Comparison of ENCODE assay signal across 14 cellular contexts in genomic region chr21:43619856-43620255, GRCh38. TPM values are rescaled to one million over a fixed set of nuclear protein-coding genes. Genes with fewer than 3 reads are reported as not detected.
DNase-seq lines count a peak whose midpoint lies in the region; FAIRE-seq and TF ChIP-seq lines count a peak whose summit lies in the region.
"Had no signal": no experiment of that assay in that cellular context is flagged by ENCODE, and none has a peak within 500 bp of the region (broad histone marks: within the 10 kb centered on the region; RNA-seq: fewer than 3 reads in every experiment).

No MANE protein-coding gene starts in this region.

- no peak for TF ChIP-seq EP300 in tibial nerve (IDR thresholded peaks at IDR 0.05)

- DNase-seq in AG04450 (ENCODE audit: low read depth, low spot score) (no peak), HT1080 (ENCODE audit: low read depth) (peak; percentile 58), bronchial epithelial cell (ENCODE audit: low read depth) (no peak), mesenchymal stem cell (no peak), tibial nerve (ENCODE audit: low spot score in 2 of 2) (no peak), iPS-NIHi11 (ENCODE audit: low spot score) (no peak), NCI-H510A treated with DMSO at 0.1 percent for 48 hours (lab: John Stamatoyannopoulos, UW) (no peak), GM19239 (ENCODE audit: insufficient read length, low spot score) (no peak)
- DNase-seq: activated CD4-positive, alpha-beta T cell treated with anti-CD3 and anti-CD28 coated beads for 36 hours; GOT3; Kasumi-1; NCI-H2081 treated with DMSO at 0.1 percent for 48 hours; T-cell had no signal

- peak overlapping the region; percentile 43 for H4K91ac ChIP-seq in mesenchymal stem cell (ENCODE audit: low read length)

- H3K36me3 ChIP-seq in bronchial epithelial cell (ENCODE audit: control insufficient read depth, insufficient read depth, low read length): no peaks in the 10 kb centered on the region
- H3K36me3 ChIP-seq in mesenchymal stem cell (ENCODE audit: control insufficient read depth in 1 of 2, insufficient read depth in 2 of 2, low read depth in 1 of 2, low read length in 2 of 2): no peaks in the 10 kb centered on the region
- peaks cover 0 to 19% (median 0%) of the 10 kb centered on the region in 3 donors for H3K36me3 ChIP-seq in tibial nerve
- H3K36me3 ChIP-seq: esophagus muscularis mucosa had no signal

- no peak overlapping the region for H2BK12ac ChIP-seq in mesenchymal stem cell (ENCODE audit: low read length in 2 of 2)

- 94% methylated on average over 3 of the region's 4 CpGs for WGBS in mesenchymal stem cell
- 89 to 92% methylated on average over 4 of the region's 4 CpGs for WGBS in tibial nerve, 2 donors

- TF ChIP-seq CTCF in AG04450 (IDR thresholded peaks at IDR 0.05; ENCODE audit: low read depth, low read length) (peak; percentile 20), bronchial epithelial cell (IDR thresholded peaks at IDR 0.05; ENCODE audit: insufficient read depth, low read length, severe bottlenecking) (peak; percentile 10), tibial nerve (IDR thresholded peaks at IDR 0.05) (no peak)

- H2AFZ ChIP-seq in mesenchymal stem cell (ENCODE audit: low read depth, low read length): no peak overlapping the region

- no peak overlapping the region for H3K4ac ChIP-seq in mesenchymal stem cell (ENCODE audit: low read depth in 1 of 2, low read length in 2 of 2)

- no peak overlapping the region for H3K4me2 ChIP-seq in mesenchymal stem cell (ENCODE audit: low read length, poor library complexity, severe bottlenecking)

- no peak overlapping the region for H2BK5ac ChIP-seq in mesenchymal stem cell (ENCODE audit: low read depth, low read length, poor library complexity, severe bottlenecking)

- H2BK15ac ChIP-seq in mesenchymal stem cell (ENCODE audit: low read depth, poor library complexity, severe bottlenecking): no peak overlapping the region

- no peaks in the 10 kb centered on the region for H3K27me3 ChIP-seq in AG04450 (ENCODE audit: control insufficient read depth, insufficient read depth, low read length)
- no peaks in the 10 kb centered on the region for H3K27me3 ChIP-seq in bronchial epithelial cell (ENCODE audit: control insufficient read depth, insufficient read depth, low read length)
- peaks cover 0 to 3% of the 10 kb centered on the region in 2 experiments for H3K27me3 ChIP-seq in mesenchymal stem cell (ENCODE audit: control insufficient read depth in 1 of 2, insufficient read depth in 1 of 2, low read length in 2 of 2)
- H3K27me3 ChIP-seq in tibial nerve: no peaks in the 10 kb centered on the region
- H3K27me3 ChIP-seq: esophagus muscularis mucosa had no signal

- H2BK120ac ChIP-seq in mesenchymal stem cell (ENCODE audit: low read depth, low read length): no peak overlapping the region

- H3K4me1 ChIP-seq in mesenchymal stem cell (ENCODE audit: control insufficient read depth, insufficient read depth, low read depth, low read length) (no peaks in the 10 kb centered on the region), tibial nerve (no peaks in the 10 kb centered on the region)
- H3K4me1 ChIP-seq: esophagus muscularis mucosa had no signal

- POLR2A ChIA-PET in AG04450 (lab: Yijun Ruan, JAX): no interaction called here

- H4K8ac ChIP-seq in mesenchymal stem cell (ENCODE audit: low read length): no peak overlapping the region

- H3K27ac ChIP-seq in AG04450 (ENCODE audit: low read depth, low read length) (no peak overlapping the region), mesenchymal stem cell (ENCODE audit: low read length, poor library complexity, severe bottlenecking) (no peak overlapping the region), tibial nerve (no peak overlapping the region)
- H3K27ac ChIP-seq: esophagus muscularis mucosa had no signal

- no peak overlapping the region for H3K4me3 ChIP-seq in AG04450 (ENCODE audit: low read depth, low read length)
- no peak overlapping the region for H3K4me3 ChIP-seq in bronchial epithelial cell (ENCODE audit: low read depth, low read length)
- no peak overlapping the region for H3K4me3 ChIP-seq in mesenchymal stem cell (ENCODE audit: insufficient read depth in 1 of 2, low read depth in 1 of 2, low read length in 2 of 2)
- no peak overlapping the region for H3K4me3 ChIP-seq in tibial nerve
- H3K4me3 ChIP-seq: esophagus muscularis mucosa had no signal

- H3K9ac ChIP-seq in mesenchymal stem cell (ENCODE audit: low read length): no peak overlapping the region

- no peak for TF ChIP-seq POLR2A in tibial nerve (IDR thresholded peaks at IDR 0.05)

- H3K79me1 ChIP-seq in mesenchymal stem cell (replicated peaks; ENCODE audit: low read length, poor library complexity, severe bottlenecking): no peaks in the 10 kb centered on the region

- no peak overlapping the region for H3K14ac ChIP-seq in mesenchymal stem cell (ENCODE audit: low read length in 2 of 2)

- no peak overlapping the region for H3K18ac ChIP-seq in mesenchymal stem cell (ENCODE audit: low read depth in 1 of 2, low read length in 2 of 2)

- CTCF ChIA-PET in AG04450 (lab: Charles Lee): interaction anchor here (0.6 to 1.1 kb wide), 2 partner anchors 21 to 26 kb away, joined by 3 to 4 read pairs; no protein-coding TSS in a partner anchor

- H3K9me3 ChIP-seq in AG04450 (ENCODE audit: control insufficient read depth, insufficient read depth, low read length): peaks cover 8% of the 10 kb centered on the region; the same call in 1 of the 2 replicates
- peaks cover 12% of the 10 kb centered on the region for H3K9me3 ChIP-seq in mesenchymal stem cell (ENCODE audit: control insufficient read depth, low read length)
- H3K9me3 ChIP-seq in tibial nerve: peaks cover 0 to 20% (median 0%) of the 10 kb centered on the region in 4 donors

- H3K23ac ChIP-seq in mesenchymal stem cell (ENCODE audit: low read length in 2 of 2): no peak overlapping the region

- FAIRE-seq in bronchial epithelial cell (lab: Jason Lieb, UNC): no peak
- no peak for FAIRE-seq in GM19239 (lab: Jason Lieb, UNC)

- H2AK5ac ChIP-seq in mesenchymal stem cell (ENCODE audit: low read length, severe bottlenecking): no peak overlapping the region

RNA-seq across cellular contexts. Expression of gene HSF2BP, which starts 39.4 kb away (rescaled TPM):
- 1.0 and 1.1 TPM in 2 replicates for polyA plus RNA-seq in AG04450 (2011; rRNA removed)
- 0.39 and 0.51 TPM in 2 replicates for polyA minus RNA-seq in AG04450 (2011; rRNA and poly(A)+ RNA removed)
- 0.77 and 1.4 TPM in 2 replicates for total RNA-seq in HT1080 (2014; rRNA removed; shearing (Covaris generic))
- 1.4 TPM in 2 replicates for polyA plus RNA-seq in HT1080 (2015; cell fraction: cytosol; rRNA removed)
- 0.57 and 1.1 TPM in 2 replicates for polyA plus RNA-seq in HT1080 (2015; cell fraction: nucleus; rRNA removed)
- total RNA-seq in bronchial epithelial cell: 5.8 and 6.6 TPM in 2 replicates
- polyA plus RNA-seq in mesenchymal stem cell (2013, experiment 1 of 2): 1.0 TPM
- polyA plus RNA-seq in mesenchymal stem cell (2013, experiment 2 of 2): 0.82 TPM
- total RNA-seq in tibial nerve: 1 to 10 TPM; 1.7 to 6.3 (median 1.9) TPM

RNA-seq across cellular contexts. Expression of gene RRP1B, which starts 39.5 kb away (rescaled TPM):
- polyA plus RNA-seq in AG04450 (2011; rRNA removed): 15.4 and 17.4 TPM in 2 replicates
- polyA minus RNA-seq in AG04450 (2011; rRNA and poly(A)+ RNA removed): 17.3 and 17.8 TPM in 2 replicates
- total RNA-seq in HT1080 (2014; rRNA removed; shearing (Covaris generic)): 39.0 and 39.1 TPM in 2 replicates
- polyA plus RNA-seq in HT1080 (2015; cell fraction: cytosol; rRNA removed): 23.0 and 26.9 TPM in 2 replicates
- 26.1 and 28.8 TPM in 2 replicates for polyA plus RNA-seq in HT1080 (2015; cell fraction: nucleus; rRNA removed)
- total RNA-seq in bronchial epithelial cell: 25.3 and 31.1 TPM in 2 replicates
- 15.6 TPM for polyA plus RNA-seq in mesenchymal stem cell (2013, experiment 1 of 2)
- 15.9 TPM for polyA plus RNA-seq in mesenchymal stem cell (2013, experiment 2 of 2)
- total RNA-seq in tibial nerve: 10 to 100 TPM; 21.4 to 29.4 (median 25.5) TPM

Comparison
In these comparisons a context has a peak if more than half of its experiments do, and no peak if none do; other contexts are left out.
1. CTCF ChIP-seq: peak in AG04450 (single experiment) and bronchial epithelial cell (single experiment); none in tibial nerve (0 of 5).